ENCODE assay signal across 1 cellular context in genomic region chr1:236284291-236284711, GRCh38.
TF ChIP-seq lines count a peak whose summit lies in the region.

No MANE protein-coding gene starts in this region.

TF ChIP-seq in GM12878, 131 proteins besides CTCF, POLR2A, EP300 and RAD21 (continued from another document):
- TF ChIP-seq KLF5 (IDR thresholded peaks at IDR 0.05; ENCODE audit: partially characterized antibody) (peak; percentile 92), CBX5 (IDR thresholded peaks at IDR 0.05; ENCODE audit: low read depth) (peak; percentile 39; the same call in 1 of the 2 replicates), CBFB (IDR thresholded peaks at IDR 0.05; ENCODE audit: low read depth) (peak; percentile 78), CREM (IDR thresholded peaks at IDR 0.05; ENCODE audit: low read depth) (peak; percentile 96), POU2F2 (IDR thresholded peaks at IDR 0.05; ENCODE audit: borderline replicate concordance, low read depth, low read length) (peak; percentile 78; the same call in 2 of the 3 replicates), E2F8 (IDR thresholded peaks at IDR 0.05; ENCODE audit: low read depth, partially characterized antibody) (no peak), CHD1 (IDR thresholded peaks at IDR 0.05; ENCODE audit: low read depth, low read length) (peak; percentile 90), ZBED1 (IDR thresholded peaks at IDR 0.05; ENCODE audit: borderline replicate concordance) (peak; percentile 92), PAX5 (IDR thresholded peaks at IDR 0.05; ENCODE audit: borderline replicate concordance, low read depth, low read length) (peak; percentile 94), TCF3 (IDR thresholded peaks at IDR 0.05; ENCODE audit: borderline replicate concordance, insufficient read depth, low read depth, low read length) (peak; percentile 94)
- TF ChIP-seq, protein P1, sequence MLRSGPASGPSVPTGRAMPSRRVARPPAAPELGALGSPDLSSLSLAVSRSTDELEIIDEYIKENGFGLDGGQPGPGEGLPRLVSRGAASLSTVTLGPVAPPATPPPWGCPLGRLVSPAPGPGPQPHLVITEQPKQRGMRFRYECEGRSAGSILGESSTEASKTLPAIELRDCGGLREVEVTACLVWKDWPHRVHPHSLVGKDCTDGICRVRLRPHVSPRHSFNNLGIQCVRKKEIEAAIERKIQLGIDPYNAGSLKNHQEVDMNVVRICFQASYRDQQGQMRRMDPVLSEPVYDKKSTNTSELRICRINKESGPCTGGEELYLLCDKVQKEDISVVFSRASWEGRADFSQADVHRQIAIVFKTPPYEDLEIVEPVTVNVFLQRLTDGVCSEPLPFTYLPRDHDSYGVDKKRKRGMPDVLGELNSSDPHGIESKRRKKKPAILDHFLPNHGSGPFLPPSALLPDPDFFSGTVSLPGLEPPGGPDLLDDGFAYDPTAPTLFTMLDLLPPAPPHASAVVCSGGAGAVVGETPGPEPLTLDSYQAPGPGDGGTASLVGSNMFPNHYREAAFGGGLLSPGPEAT (IDR thresholded peaks at IDR 0.05; ENCODE audit: low read depth), result peak; percentile 86; the same call in 1 of the 2 replicates
